Comparison of ENCODE assay signal across 23 cellular contexts in the genomic region with DNA sequence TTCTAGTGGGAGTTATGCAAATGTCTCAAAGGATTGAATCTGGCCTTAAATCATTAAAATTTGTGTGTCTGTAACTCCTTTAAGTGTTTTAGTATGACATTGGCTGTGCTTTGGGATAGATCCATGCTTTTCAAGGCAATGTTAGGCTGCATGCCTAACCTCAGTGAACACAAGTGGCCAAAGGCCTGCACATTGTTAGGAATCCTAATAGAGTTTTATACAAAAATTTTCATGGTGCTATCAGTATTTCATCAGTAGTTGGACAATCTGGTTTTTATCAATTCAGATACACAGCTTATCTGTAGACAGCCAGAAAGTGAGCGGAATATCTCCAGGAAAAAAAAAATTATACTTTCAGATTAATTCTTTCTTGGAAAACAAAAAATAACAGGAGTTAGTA.
"Had no signal": no experiment of that assay in that cellular context is flagged by ENCODE, and none has a peak within 500 bp of the region (broad histone marks: within the 10 kb centered on the region; RNA-seq: fewer than 3 reads in every experiment).

No MANE protein-coding gene starts in this region.

- H3K4me3 ChIP-seq: adrenal gland, esophagus muscularis mucosa, gastrocnemius medialis, lower lobe of right lung, sigmoid colon, thyroid gland, upper lobe of left lung, vagina had no signal

- H3K9me3 ChIP-seq: adrenal gland, esophagus muscularis mucosa, gastrocnemius medialis, lower lobe of right lung, sigmoid colon, thyroid gland, upper lobe of left lung, vagina had no signal

- H3K27ac ChIP-seq: adrenal gland, gastrocnemius medialis, lower lobe of right lung, thyroid gland, upper lobe of left lung, vagina, VCaP had no signal

- H3K27me3 ChIP-seq: adrenal gland, esophagus muscularis mucosa, gastrocnemius medialis, sigmoid colon, thyroid gland, upper lobe of left lung, vagina had no signal

- ATAC-seq: natural killer cell; stimulated activated effector memory CD8-positive, alpha-beta T cell treated with anti-CD3 and anti-CD28 coated beads, Interleukin-12 subunit alpha, Interleukin-12 subunit beta, amount 100 ng/mL, for 72 hours had no signal

- DNase-seq: activated CD4-positive, alpha-beta T cell treated with anti-CD3 and anti-CD28 coated beads for 4 hours; activated CD4-positive, alpha-beta T cell treated with anti-CD3 and anti-CD28 coated beads, Interleukin-2, amount 50 U/mL, for 48 hours; activated CD8-positive, alpha-beta memory T cell treated with anti-CD3 and anti-CD28 coated beads for 24 hours; activated effector memory CD4-positive, alpha-beta T cell treated with Interleukin-2 at 50 U/mL for 16 hours; activated naive CD4-positive, alpha-beta T cell treated with Interleukin-2 at 50 U/mL for 16 hours; adrenal gland; central memory CD4-positive, alpha-beta T cell; gastrocnemius medialis; glutamatergic neuron; hippocampal formation; kidney; lower lobe of right lung; mesenchymal stem cell; natural killer cell; sigmoid colon; small intestine; stimulated activated CD4-positive, alpha-beta T cell treated with anti-CD3 and anti-CD28 coated beads, Interleukin-4, amount 100 ng/mL, for 24 hours; thyroid gland; upper lobe of left lung had no signal

- H3K36me3 ChIP-seq: adrenal gland, esophagus muscularis mucosa, gastrocnemius medialis, lower lobe of right lung, sigmoid colon, thyroid gland, upper lobe of left lung, vagina had no signal

- H3K4me1 ChIP-seq: adrenal gland, gastrocnemius medialis, lower lobe of right lung, upper lobe of left lung had no signal
